29 cellular contexts compared by ENCODE assay signal in the genomic region with DNA sequence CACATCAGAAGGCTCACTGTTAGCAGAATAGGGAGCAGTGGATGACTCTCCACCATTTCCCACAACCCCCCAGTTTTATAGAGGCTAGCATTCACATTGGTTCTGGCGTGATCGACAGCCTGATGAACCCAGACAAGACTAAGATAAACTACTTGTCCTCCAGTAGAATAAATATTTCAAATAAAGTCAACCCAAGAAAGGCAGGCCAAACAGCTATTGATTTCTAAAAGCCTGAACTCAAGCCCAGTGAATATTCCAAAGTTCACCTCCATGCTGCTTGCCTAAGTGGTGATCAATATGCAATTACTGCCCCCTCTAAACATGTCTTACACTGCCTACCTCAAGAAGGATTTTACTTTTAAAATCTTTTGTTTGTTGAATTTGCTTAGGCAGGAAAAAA.
"Had no signal": no experiment of that assay in that cellular context is flagged by ENCODE, and none has a peak within 500 bp of the region (broad histone marks: within the 10 kb centered on the region; RNA-seq: fewer than 3 reads in every experiment).

No MANE protein-coding gene starts in this region.

- FAIRE-seq: pancreas, urothelium cell line had no signal

- H3K27me3 Mint-ChIP-seq: naive thymus-derived CD8-positive, alpha-beta T cell; natural killer cell treated with Interleukin-12 subunit alpha and Interleukin-12 subunit beta and Interleukin-15 and Interleukin-18, amount 100 ng/mL, for 72 hours; stimulated activated memory B cell treated with anti-CD40 and anti-IgM and Interleukin-4, amounts not matched to agents 10 μg/mL and 1 μg/mL and 100 μg/mL, for 72 hours; stimulated activated naive CD8-positive, alpha-beta T cell treated with anti-CD3 and anti-CD28 coated beads, Interleukin-15, Interleukin-2, amounts not matched to agents 100 ng/mL and 50 ng/mL, for 24 hours had no signal

- H3K9me3 ChIP-seq: neutrophil, pancreas, psoas muscle, spleen, stomach, thoracic aorta, thyroid gland, tibial nerve, upper lobe of left lung, vagina had no signal

- H3K27me3 ChIP-seq: neutrophil, pancreas, spleen, stomach, thyroid gland, tibial nerve, upper lobe of left lung, vagina had no signal

- H3K36me3 ChIP-seq: pancreas, thyroid gland had no signal

- H3K4me3 ChIP-seq: pancreas, psoas muscle, skin epidermis, smooth muscle cell, spleen, stomach, thoracic aorta, thyroid gland, tibial nerve, upper lobe of left lung, vagina had no signal

- ATAC-seq: naive thymus-derived CD8-positive, alpha-beta T cell; natural killer cell treated with Interleukin-12 subunit alpha and Interleukin-12 subunit beta and Interleukin-15 and Interleukin-18, amount 100 ng/mL, for 72 hours; pancreas; psoas muscle; right cardiac atrium; sciatic nerve; stimulated activated memory B cell treated with anti-CD40 and anti-IgM and Interleukin-4, amounts not matched to agents 10 μg/mL and 1 μg/mL and 100 μg/mL, for 72 hours had no signal

- H3K27ac Mint-ChIP-seq: naive thymus-derived CD8-positive, alpha-beta T cell; natural killer cell treated with Interleukin-12 subunit alpha and Interleukin-12 subunit beta and Interleukin-15 and Interleukin-18, amount 100 ng/mL, for 72 hours; stimulated activated naive CD8-positive, alpha-beta T cell treated with anti-CD3 and anti-CD28 coated beads, Interleukin-15, Interleukin-2, amounts not matched to agents 100 ng/mL and 50 ng/mL, for 24 hours had no signal

- H3K9me3 Mint-ChIP-seq: naive thymus-derived CD8-positive, alpha-beta T cell; natural killer cell treated with Interleukin-12 subunit alpha and Interleukin-12 subunit beta and Interleukin-15 and Interleukin-18, amount 100 ng/mL, for 72 hours; nephron progenitor cell; neural crest cell; stimulated activated memory B cell treated with anti-CD40 and anti-IgM and Interleukin-4, amounts not matched to agents 10 μg/mL and 1 μg/mL and 100 μg/mL, for 72 hours; stimulated activated naive CD8-positive, alpha-beta T cell treated with anti-CD3 and anti-CD28 coated beads, Interleukin-15, Interleukin-2, amounts not matched to agents 100 ng/mL and 50 ng/mL, for 24 hours had no signal

- H3K27ac ChIP-seq: neutrophil, pancreas, psoas muscle, skin epidermis, spleen, stomach, thoracic aorta, thyroid gland, tibial nerve, upper lobe of left lung, vagina had no signal

- H3K4me1 ChIP-seq: pancreas, psoas muscle, stomach, thyroid gland, tibial nerve, upper lobe of left lung, vagina had no signal

- DNase-seq: naive thymus-derived CD8-positive, alpha-beta T cell; nephron progenitor cell; nucleus accumbens; pancreas; psoas muscle; right cardiac atrium; spleen; stimulated activated CD4-positive, alpha-beta T cell treated with anti-CD3 and anti-CD28 coated beads, Interleukin-12 subunit alpha, Interleukin-12 subunit beta, amount 100 ng/mL, for 4 hours; stimulated activated CD4-positive, alpha-beta T cell treated with anti-CD3 and anti-CD28 coated beads, Interleukin-1b, Interleukin-23, amount 100 ng/mL, for 48 hours; stimulated activated CD4-positive, alpha-beta T cell treated with anti-CD3 and anti-CD28 coated beads, Interleukin-4, amount 100 ng/mL, for 1 hour; stimulated activated CD4-positive, alpha-beta T cell treated with anti-CD3 and anti-CD28 coated beads, Interleukin-4, amount 100 ng/mL, for 4 hours; stimulated activated CD8-positive, alpha-beta memory T cell treated with anti-CD3 and anti-CD28 coated beads, Interleukin-4, amount 100 ng/mL, for 48 hours; stimulated activated naive CD4-positive, alpha-beta T cell treated with Interleukin-2 at 50 U/mL for 16 hours; stomach; thyroid gland; trophoblast cell; upper lobe of left lung had no signal

- H3K4me3 Mint-ChIP-seq: naive thymus-derived CD8-positive, alpha-beta T cell; natural killer cell treated with Interleukin-12 subunit alpha and Interleukin-12 subunit beta and Interleukin-15 and Interleukin-18, amount 100 ng/mL, for 72 hours; nephron progenitor cell; neural crest cell; stimulated activated memory B cell treated with anti-CD40 and anti-IgM and Interleukin-4, amounts not matched to agents 10 μg/mL and 1 μg/mL and 100 μg/mL, for 72 hours; stimulated activated naive CD8-positive, alpha-beta T cell treated with anti-CD3 and anti-CD28 coated beads, Interleukin-15, Interleukin-2, amounts not matched to agents 100 ng/mL and 50 ng/mL, for 24 hours had no signal

- H3K4me2 ChIP-seq: smooth muscle cell had no signal
